8 cellular contexts compared by ENCODE assay signal in the genomic region with DNA sequence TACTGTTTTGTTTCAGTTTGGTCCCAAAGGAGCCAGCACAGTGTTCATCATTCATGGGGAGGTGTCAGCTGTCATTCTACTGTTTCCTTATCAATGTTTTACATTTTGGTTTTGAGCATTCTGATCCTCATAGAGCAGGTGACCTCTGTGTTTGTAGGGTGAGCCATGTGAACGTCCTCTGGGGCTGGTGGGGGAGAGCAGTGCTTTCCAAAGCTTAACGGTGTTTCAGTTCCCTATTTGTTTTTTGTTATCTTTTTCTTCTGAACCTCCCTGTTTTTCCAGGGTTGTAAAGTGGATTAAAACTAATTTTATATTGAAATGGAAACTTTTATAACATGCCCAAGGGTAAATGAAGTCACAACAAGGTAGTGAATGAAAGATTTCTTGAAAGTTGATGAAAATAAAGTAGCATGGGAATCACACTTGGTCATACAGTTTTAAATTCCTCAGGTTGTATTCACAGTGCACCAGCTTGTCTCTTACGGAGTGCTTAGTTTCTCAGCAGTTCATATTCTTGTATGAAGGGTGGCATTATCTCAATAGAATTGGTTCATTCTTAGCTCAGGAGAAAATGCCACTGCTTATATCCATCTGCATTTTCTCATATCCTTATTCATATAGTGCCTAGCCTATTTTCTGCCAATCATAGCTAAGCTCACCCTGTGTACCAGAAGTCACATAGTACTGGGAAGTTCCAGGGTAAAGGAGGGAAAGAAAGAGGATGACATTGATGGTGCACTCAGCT. TPM values are rescaled to one million over a fixed set of nuclear protein-coding genes. Genes with fewer than 3 reads are reported as not detected.
DNase-seq lines count a peak whose midpoint lies in the region; ATAC-seq and TF ChIP-seq lines count a peak whose summit lies in the region.

No MANE protein-coding gene starts in this region.

- peak overlapping the region; percentile 12 for H3K4me3 Mint-ChIP-seq in CD4-positive, alpha-beta T cell

- no peak for TF ChIP-seq POLR2A in heart left ventricle (IDR thresholded peaks at IDR 0.05)

- H3K27me3 Mint-ChIP-seq in CD4-positive, alpha-beta T cell, result no peaks in the 10 kb centered on the region

- peaks cover 9% of the 10 kb centered on the region for H3K36me3 Mint-ChIP-seq in CD4-positive, alpha-beta T cell (ENCODE audit: low read depth)

- H3K4me1 Mint-ChIP-seq in CD4-positive, alpha-beta T cell (ENCODE audit: low read depth), result peaks cover 80% of the 10 kb centered on the region

- ATAC-seq in CD4-positive, alpha-beta T cell (ENCODE audit: poor library complexity), result no peak
- peak; percentile 79 for ATAC-seq in GM21515 (IDR thresholded peaks at IDR 0.05; ENCODE audit: unreplicated experiment)
- peak; percentile 47 for ATAC-seq in HG03575 (IDR thresholded peaks at IDR 0.05; ENCODE audit: extremely low read depth, insufficient number of reproducible peaks, low FRiP score, unreplicated experiment)
- peak in 3 of 4 donors; percentile 19 to 38 (median 20) for ATAC-seq in heart left ventricle

- 19 to 27% (median 22%) methylated on average over 3 of the region's 3 CpGs for WGBS in heart left ventricle, 4 donors

- no peaks in the 10 kb centered on the region for H3K27me3 ChIP-seq in CD4-positive, alpha-beta T cell (ENCODE audit: control insufficient read depth, insufficient read depth, low read length)
- H3K27me3 ChIP-seq in heart left ventricle, result no peaks in the 10 kb centered on the region

- no peak for TF ChIP-seq CTCF in CD4-positive, alpha-beta T cell (IDR thresholded peaks at IDR 0.05)
- no peak for TF ChIP-seq CTCF in heart left ventricle (IDR thresholded peaks at IDR 0.05)

- POLR2A ChIA-PET in CD4-positive, alpha-beta T cell (lab: Charles Lee), result interaction anchor here (0.9 to 1.6 kb wide), 4 partner anchors 17 to 42 kb away, joined by 3 to 4 read pairs (median 4); no protein-coding TSS in a partner anchor

- no peak for DNase-seq in CD4-positive, alpha-beta T cell
- DNase-seq in heart left ventricle (no peak), T-helper 2 cell (no peak), AG08396 (ENCODE audit: low spot score) (no peak)
- no peak for DNase-seq in NK-92 treated with Interleukin-12 subunit alpha and Interleukin-12 subunit beta, amount 100 ng/mL, for 24 hours (lab: John Stamatoyannopoulos, UW)
- DNase-seq in stimulated activated CD4-positive, alpha-beta T cell treated with anti-CD3 and anti-CD28 coated beads, Interleukin-4, amount 100 ng/mL, for 4 hours, result no peak

- no peaks in the 10 kb centered on the region for H3K9me3 ChIP-seq in CD4-positive, alpha-beta T cell (ENCODE audit: control insufficient read depth, low read length)
- H3K9me3 ChIP-seq in heart left ventricle, result no peaks in the 10 kb centered on the region

- no peaks in the 10 kb centered on the region for H3K9me3 Mint-ChIP-seq in CD4-positive, alpha-beta T cell

- no peak overlapping the region for H3K27ac ChIP-seq in CD4-positive, alpha-beta T cell (ENCODE audit: low read depth, low read length)
- peak overlapping the region in 6 of 12 donors; percentile 4 to 55 (median 20) for H3K27ac ChIP-seq in heart left ventricle

- H3K4me1 ChIP-seq in heart left ventricle, result peaks cover 18 to 79% (median 69%) of the 10 kb centered on the region in 12 donors

- H3K4me3 ChIP-seq in heart left ventricle, result no peak overlapping the region

- intact Hi-C loops in CD4-positive, alpha-beta T cell (cut with DNase I, micrococcal nuclease), result loop anchor here in 1 of 2 experiments (5.0 kb wide), 1 partner anchor 50 kb away; no protein-coding TSS in a partner anchor
- intact Hi-C loops in heart left ventricle (cut with DNase I), result loop anchor here in 3 of 10 donors (5.0 to 10.0 kb wide), 3 partner anchors 45 to 55 kb away; a partner anchor contains a TSS

- no peaks in the 10 kb centered on the region for H3K36me3 ChIP-seq in heart left ventricle

- CTCF ChIA-PET in CD4-positive, alpha-beta T cell (lab: Charles Lee), result interaction anchor here (0.9 to 3.0 kb wide), 2 partner anchors 10 to 16 kb away, joined by 3 to 11 read pairs; no protein-coding TSS in a partner anchor

- H3K27ac Mint-ChIP-seq in CD4-positive, alpha-beta T cell, result peak overlapping the region; percentile 69

RNA-seq across cellular contexts. Expression of a gene that starts 54.5 kb away (rescaled TPM):
- 10 to 100 TPM; 92.8 to 94.0 TPM for total RNA-seq in CD4-positive, alpha-beta T cell
- total RNA-seq in heart left ventricle, result 100 to 1,000 TPM in 6 of 9 donors, 10 to 100 TPM in 3; 65.3 to 146 (median 114) TPM
- polyA plus RNA-seq in heart left ventricle, result 100 to 1,000 TPM in 1 of 2 donors, 10 to 100 TPM in 1; 52.7 to 192 TPM
